10 cellular contexts compared by ENCODE assay signal in genomic region chr6:16602035-16602434, GRCh38.
DNase-seq lines count a peak whose midpoint lies in the region; ATAC-seq and TF ChIP-seq lines count a peak whose summit lies in the region.
"Had no signal": no experiment of that assay in that cellular context is flagged by ENCODE, and none has a peak within 500 bp of the region (broad histone marks: within the 10 kb centered on the region; RNA-seq: fewer than 3 reads in every experiment).

No MANE protein-coding gene starts in this region.

- peaks cover 5% of the 10 kb centered on the region for H3K4me1 Mint-ChIP-seq in progenitor cell of endocrine pancreas (ENCODE audit: low read depth)

- no peak for DNase-seq in progenitor cell of endocrine pancreas (ENCODE audit: low spot score, unreplicated experiment)
- DNase-seq in NCI-H526 (lab: John Stamatoyannopoulos, UW) = no peak
- no peak for DNase-seq in UCSD-AML1 (lab: John Stamatoyannopoulos, UW; ENCODE audit: unreplicated experiment)
- no peak for DNase-seq in A172 (ENCODE audit: low spot score)
- DNase-seq: IMR-90, psoas muscle had no signal

- peak overlapping the region; percentile 49 for H3K27ac Mint-ChIP-seq in progenitor cell of endocrine pancreas

- H3K4me3 Mint-ChIP-seq in progenitor cell of endocrine pancreas (ENCODE audit: low read depth) = no peak overlapping the region

- TF ChIP-seq CTCF in progenitor cell of endocrine pancreas (IDR thresholded peaks at IDR 0.05; ENCODE audit: unreplicated experiment) = no peak

- H3K27me3 Mint-ChIP-seq in progenitor cell of endocrine pancreas = no peaks in the 10 kb centered on the region

- ATAC-seq in GM18867 (IDR thresholded peaks at IDR 0.05; ENCODE audit: unreplicated experiment) = peak; percentile 87
- peak; percentile 79 for ATAC-seq in GM21367 (IDR thresholded peaks at IDR 0.05; ENCODE audit: unreplicated experiment)
- ATAC-seq in HG03159 (IDR thresholded peaks at IDR 0.05; ENCODE audit: unreplicated experiment) = peak; percentile 89
- no peak for ATAC-seq in GM19324 (IDR thresholded peaks at IDR 0.05; ENCODE audit: low FRiP score, unreplicated experiment)

- H3K36me3 Mint-ChIP-seq in progenitor cell of endocrine pancreas (ENCODE audit: insufficient read depth) = peaks cover 11% of the 10 kb centered on the region

- no peaks in the 10 kb centered on the region for H3K9me3 Mint-ChIP-seq in progenitor cell of endocrine pancreas (ENCODE audit: low read depth)
